In the genomic region with DNA sequence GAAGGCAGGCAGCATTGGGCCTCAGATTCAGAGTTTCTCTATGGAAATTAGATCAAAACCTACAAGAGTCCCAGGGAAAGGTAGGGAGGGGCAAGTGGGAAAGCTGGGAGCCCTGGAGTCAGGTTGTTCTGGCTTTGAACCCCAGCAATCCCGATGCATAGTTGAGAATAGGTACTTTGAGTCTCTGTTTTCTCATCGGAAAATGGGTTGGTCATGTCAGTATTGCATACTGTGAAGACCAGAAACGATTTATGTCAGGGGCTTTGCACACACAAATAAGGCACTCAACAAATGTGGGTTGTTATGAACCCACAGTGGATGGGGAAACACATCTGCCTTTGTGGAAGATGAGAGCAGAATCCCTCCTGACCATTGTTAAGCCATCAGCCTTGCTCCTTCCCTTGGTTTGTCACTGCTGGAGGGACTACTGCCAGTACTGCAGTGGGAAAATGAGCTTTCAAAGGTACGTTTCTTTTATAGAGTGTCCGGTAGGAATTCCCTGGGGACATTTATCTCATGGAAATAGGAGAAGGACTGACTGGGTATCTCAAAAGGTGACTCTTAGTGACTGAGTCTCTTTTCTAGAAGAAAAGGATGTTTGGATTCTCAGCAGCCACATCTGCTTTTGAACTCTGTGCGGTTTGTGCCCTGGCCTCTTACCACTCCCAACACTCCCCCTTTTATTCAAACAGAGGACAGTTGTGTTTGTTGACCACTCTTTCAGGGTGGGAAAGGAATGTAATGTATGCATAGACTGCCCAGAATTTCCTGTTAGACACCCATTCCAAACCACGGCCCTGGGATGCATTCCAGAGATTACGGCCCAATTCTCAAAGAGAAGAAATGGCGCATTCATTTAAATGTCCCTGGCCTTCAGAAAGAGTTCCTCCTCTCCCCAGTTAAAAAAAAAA, we compare ENCODE assay signal across 8 cellular contexts. TPM values are rescaled to one million over a fixed set of nuclear protein-coding genes. Genes with fewer than 3 reads are reported as not detected.
DNase-seq lines count a peak whose midpoint lies in the region; ATAC-seq and TF ChIP-seq lines count a peak whose summit lies in the region.

No MANE protein-coding gene starts in this region.

- H3K9me3 ChIP-seq in HAP-1: no peaks in the 10 kb centered on the region
- no peaks in the 10 kb centered on the region for H3K9me3 ChIP-seq in right atrium auricular region
- no peaks in the 10 kb centered on the region for H3K9me3 ChIP-seq in gastrocnemius medialis

- no peaks in the 10 kb centered on the region for H3K9me3 Mint-ChIP-seq in CD14-positive monocyte

- no peak overlapping the region for H3K4me3 Mint-ChIP-seq in CD14-positive monocyte

- no peak overlapping the region for H3K4me3 ChIP-seq in HAP-1
- no peak overlapping the region for H3K4me3 ChIP-seq in right atrium auricular region
- H3K4me3 ChIP-seq in gastrocnemius medialis: no peak overlapping the region

- H3K27me3 Mint-ChIP-seq in CD14-positive monocyte (ENCODE audit: low read depth in 3 of 3): peaks cover 0 to 1% (median 0%) of the 10 kb centered on the region in 3 donors

- in situ Hi-C loops in HAP-1 (cut with MboI; ENCODE audit: low sequenced_read_pairs) (no loop called here), gastrocnemius medialis (cut with MboI; ENCODE audit: low sequenced_read_pairs in 4 of 4) (no loop called here)

- DNase-seq in HAP-1 (ENCODE audit: low spot score in 2 of 2): peak; percentile 13 to 44
- DNase-seq in right atrium auricular region (ENCODE audit: low spot score): no peak
- no peak for DNase-seq in gastrocnemius medialis
- no peak for DNase-seq in CD14-positive monocyte (ENCODE audit: low spot score)
- DNase-seq in activated naive CD4-positive, alpha-beta T cell treated with anti-CD3 and anti-CD28 coated beads, Interleukin-2, amount 50 U/mL, for 16 hours: no peak

- TF ChIP-seq CTCF in right atrium auricular region (IDR thresholded peaks at IDR 0.05) (no peak), gastrocnemius medialis (IDR thresholded peaks at IDR 0.05 in 4 of 5, conservative IDR thresholded peaks at IDR 0.05 in 1 of 5) (no peak), CD14-positive monocyte (IDR thresholded peaks at IDR 0.05) (no peak)

- ATAC-seq in gastrocnemius medialis: no peak
- ATAC-seq in HG03460 (IDR thresholded peaks at IDR 0.05; ENCODE audit: unreplicated experiment): no peak
- no peak for ATAC-seq in GM19351 (IDR thresholded peaks at IDR 0.05; ENCODE audit: unreplicated experiment)

- H3K27ac ChIP-seq in angular gyrus (ENCODE audit: low read depth, low read length): peak overlapping the region; percentile 19
- peak overlapping the region; percentile 62 to 69 for H3K27ac ChIP-seq in right atrium auricular region
- H3K27ac ChIP-seq in gastrocnemius medialis: peak overlapping the region in 3 of 4 donors; percentile 1 to 38 (median 16)

- intact Hi-C loops in gastrocnemius medialis (cut with DNase I; ENCODE audit: low total_unique reads): no loop called here
- intact Hi-C loops in CD14-positive monocyte (cut with micrococcal nuclease): no loop called here

- peaks cover 16% of the 10 kb centered on the region for H3K4me1 ChIP-seq in HAP-1
- peaks cover 0 to 54% of the 10 kb centered on the region in 2 donors for H3K4me1 ChIP-seq in right atrium auricular region
- H3K4me1 ChIP-seq in gastrocnemius medialis: peaks cover 19 to 22% of the 10 kb centered on the region in 2 donors

- TF ChIP-seq POLR2A in gastrocnemius medialis (IDR thresholded peaks at IDR 0.05): no peak

- H3K36me3 ChIP-seq in HAP-1 (replicated peaks) (no peaks in the 10 kb centered on the region), right atrium auricular region (no peaks in the 10 kb centered on the region), gastrocnemius medialis (no peaks in the 10 kb centered on the region)

- H3K36me3 Mint-ChIP-seq in CD14-positive monocyte: no peaks in the 10 kb centered on the region

- no peaks in the 10 kb centered on the region for H3K27me3 ChIP-seq in HAP-1 (ENCODE audit: low read depth)
- no peaks in the 10 kb centered on the region for H3K27me3 ChIP-seq in right atrium auricular region
- H3K27me3 ChIP-seq in gastrocnemius medialis: no peaks in the 10 kb centered on the region

- no peak overlapping the region for H3K27ac Mint-ChIP-seq in CD14-positive monocyte

- peaks cover 9% of the 10 kb centered on the region for H3K4me1 Mint-ChIP-seq in CD14-positive monocyte

RNA-seq across cellular contexts. Expression of gene VILL, which starts 54.6 kb away (rescaled TPM):
- 10 to 100 TPM in 1 of 2 donors, 1 to 10 TPM in 1; 4.2 to 12.2 TPM for total RNA-seq in right atrium auricular region
- 1 to 10 TPM in 1 of 4 donors, under 1 TPM in 3; 0.51 to 4.6 (median 0.66) TPM for total RNA-seq in gastrocnemius medialis
- polyA plus RNA-seq in CD14-positive monocyte: 1 to 10 TPM; 4.4 to 7.4 TPM

Comparison
In these comparisons a context has a peak if more than half of its experiments do, and no peak if none do; other contexts are left out.
1. DNase-seq: peak in HAP-1 (2 of 2); none in right atrium auricular region (single experiment), gastrocnemius medialis (0 of 2), CD14-positive monocyte (single experiment) and activated naive CD4-positive, alpha-beta T cell treated with anti-CD3 and anti-CD28 coated beads, Interleukin-2, amount 50 U/mL, for 16 hours (single experiment).
2. Peak in every context shown above with its lines, with median percentiles within 50 percentile points of each other: H3K27ac ChIP-seq.